In genomic region chr14:61640834-61641170, GRCh38 we compare ENCODE assay signal across 10 cellular contexts.
"Had no signal": no experiment of that assay in that cellular context is flagged by ENCODE, and none has a peak within 500 bp of the region (broad histone marks: within the 10 kb centered on the region; RNA-seq: fewer than 3 reads in every experiment).

No MANE protein-coding gene starts in this region.

- H3K27me3 ChIP-seq: adrenal gland had no signal

- H3K27ac ChIP-seq: adrenal gland had no signal

- FAIRE-seq: TTC549 had no signal

- H3K9me3 ChIP-seq: adrenal gland had no signal

- H3K36me3 ChIP-seq: adrenal gland had no signal

- H3K4me1 ChIP-seq: adrenal gland had no signal

- DNase-seq: activated CD4-positive, alpha-beta T cell treated with anti-CD3 and anti-CD28 coated beads, Interleukin-2, amount 50 U/mL, for 1 hour; activated CD4-positive, CD25-positive, alpha-beta regulatory T cell; activated naive CD4-positive, alpha-beta T cell treated with anti-CD3 and anti-CD28 coated beads, Interleukin-2, amount 50 U/mL, for 16 hours; adrenal gland; effector memory CD8-positive, alpha-beta T cell; naive thymus-derived CD4-positive, alpha-beta T cell; stimulated activated naive B cell treated with anti-CD40 and anti-IgM and Interleukin-4, amounts not matched to agents 10 μg/mL and 1 μg/mL and 100 μg/mL, for 72 hours; trophoblast cell had no signal

- H3K4me3 ChIP-seq: adrenal gland, lung had no signal
